Comparison of ENCODE assay signal across 8 cellular contexts in genomic region chr21:42063206-42063577, GRCh38. TPM values are rescaled to one million over a fixed set of nuclear protein-coding genes. Genes with fewer than 3 reads are reported as not detected.
DNase-seq lines count a peak whose midpoint lies in the region; ATAC-seq and TF ChIP-seq lines count a peak whose summit lies in the region.

No MANE protein-coding gene starts in this region.

- H3K56ac ChIP-seq in mesendoderm (ENCODE audit: low read length) = no peak overlapping the region

- no peaks in the 10 kb centered on the region for H3K27me3 Mint-ChIP-seq in activated CD4-positive, alpha-beta T cell treated with anti-CD3 and anti-CD28 coated beads, Interleukin-2, amount 10 ng/mL, durations not matched to agents 24 days and 14 days
- peaks cover 26 to 36% of the 10 kb centered on the region in 2 donors for H3K27me3 Mint-ChIP-seq in natural killer cell treated with Interleukin-12 subunit alpha and Interleukin-12 subunit beta and Interleukin-15 and Interleukin-18, amount 100 ng/mL, for 72 hours

- H3K27me3 ChIP-seq in mesendoderm (ENCODE audit: insufficient read depth, low read length, poor library complexity) = no peaks in the 10 kb centered on the region

- DNase-seq in activated CD4-positive, alpha-beta T cell treated with anti-CD3 and anti-CD28 coated beads, Interleukin-2, amount 10 ng/mL, durations not matched to agents 24 days and 14 days = peak; percentile 73
- DNase-seq in natural killer cell treated with Interleukin-12 subunit alpha and Interleukin-12 subunit beta and Interleukin-15 and Interleukin-18, amount 100 ng/mL, for 72 hours (ENCODE audit: low spot score) = no peak
- no peak for DNase-seq in mesendoderm

- no peaks in the 10 kb centered on the region for H3K9me3 ChIP-seq in KOPT-K1 (ENCODE audit: insufficient read depth, low read length, poor library complexity, severe bottlenecking)

- no peak overlapping the region for H3K18ac ChIP-seq in mesendoderm (ENCODE audit: low read length)

- no peaks in the 10 kb centered on the region for H3K79me1 ChIP-seq in mesendoderm (ENCODE audit: low read length)

- H2BK5ac ChIP-seq in mesendoderm (ENCODE audit: low read length) = no peak overlapping the region

- WGBS in mesendoderm (ENCODE audit: extremely low coverage, insufficient coverage, low lambda C conversion rate) = no CpG with 5 or more reads among the region's 4 CpGs

- H4K8ac ChIP-seq in mesendoderm (ENCODE audit: low read depth, low read length) = no peak overlapping the region

- no peaks in the 10 kb centered on the region for H3K9me3 Mint-ChIP-seq in activated CD4-positive, alpha-beta T cell treated with anti-CD3 and anti-CD28 coated beads, Interleukin-2, amount 10 ng/mL, durations not matched to agents 24 days and 14 days
- H3K9me3 Mint-ChIP-seq in natural killer cell treated with Interleukin-12 subunit alpha and Interleukin-12 subunit beta and Interleukin-15 and Interleukin-18, amount 100 ng/mL, for 72 hours = no peaks in the 10 kb centered on the region

- H3K27ac Mint-ChIP-seq in activated CD4-positive, alpha-beta T cell treated with anti-CD3 and anti-CD28 coated beads, Interleukin-2, amount 10 ng/mL, durations not matched to agents 24 days and 14 days = peak overlapping the region; percentile 85
- H3K27ac Mint-ChIP-seq in natural killer cell treated with Interleukin-12 subunit alpha and Interleukin-12 subunit beta and Interleukin-15 and Interleukin-18, amount 100 ng/mL, for 72 hours = no peak overlapping the region

- no peak for TF ChIP-seq CTCF in GM12875 (IDR thresholded peaks at IDR 0.05; ENCODE audit: borderline replicate concordance, insufficient read depth, low read depth, low read length)

- intact Hi-C loops in activated CD4-positive, alpha-beta T cell treated with anti-CD3 and anti-CD28 coated beads, Interleukin-2, amount 10 ng/mL, durations not matched to agents 24 days and 14 days (cut with micrococcal nuclease) = loop anchor here (2.0 kb wide), 2 partner anchors 52 to 60 kb away; partner anchors contain the start of gene ZBTB21

- H3K4me3 ChIP-seq in GM12875 (ENCODE audit: low read depth, low read length) = peak overlapping the region; percentile 60
- H3K4me3 ChIP-seq in mesendoderm (ENCODE audit: low read length) = no peak overlapping the region

- H2BK15ac ChIP-seq in mesendoderm (replicated peaks; ENCODE audit: low read depth) = no peak overlapping the region

- H3K4me1 ChIP-seq in mesendoderm (ENCODE audit: control insufficient read depth, low read depth, low read length) = peaks cover 1% of the 10 kb centered on the region

- no peak overlapping the region for H3K23ac ChIP-seq in mesendoderm (ENCODE audit: low read length)

- peak overlapping the region; percentile 79 for H3K4me3 Mint-ChIP-seq in activated CD4-positive, alpha-beta T cell treated with anti-CD3 and anti-CD28 coated beads, Interleukin-2, amount 10 ng/mL, durations not matched to agents 24 days and 14 days
- H3K4me3 Mint-ChIP-seq in natural killer cell treated with Interleukin-12 subunit alpha and Interleukin-12 subunit beta and Interleukin-15 and Interleukin-18, amount 100 ng/mL, for 72 hours = peak overlapping the region; percentile 67

- H3K27ac ChIP-seq in KOPT-K1 (ENCODE audit: low read depth, low read length, poor library complexity, severe bottlenecking) (peak overlapping the region; percentile 99), mesendoderm (ENCODE audit: low read depth, low read length) (no peak overlapping the region)

- no peak overlapping the region for H4K5ac ChIP-seq in mesendoderm (ENCODE audit: low read length)

- no peaks in the 10 kb centered on the region for H3K36me3 Mint-ChIP-seq in activated CD4-positive, alpha-beta T cell treated with anti-CD3 and anti-CD28 coated beads, Interleukin-2, amount 10 ng/mL, durations not matched to agents 24 days and 14 days (ENCODE audit: low read depth)
- H3K36me3 Mint-ChIP-seq in natural killer cell treated with Interleukin-12 subunit alpha and Interleukin-12 subunit beta and Interleukin-15 and Interleukin-18, amount 100 ng/mL, for 72 hours = no peaks in the 10 kb centered on the region

- no peak for ATAC-seq in natural killer cell treated with Interleukin-12 subunit alpha and Interleukin-12 subunit beta and Interleukin-15 and Interleukin-18, amount 100 ng/mL, for 72 hours
- ATAC-seq in HG03045 (IDR thresholded peaks at IDR 0.05; ENCODE audit: unreplicated experiment) = no peak
- no peak for ATAC-seq in esophagus mucosa
- ATAC-seq in GM18909 (IDR thresholded peaks at IDR 0.05; ENCODE audit: poor library complexity, unreplicated experiment) = no peak

- H3K36me3 ChIP-seq in KOPT-K1 (ENCODE audit: insufficient read depth, low read length) = no peaks in the 10 kb centered on the region; the same call in 1 of the 2 replicates
- no peaks in the 10 kb centered on the region for H3K36me3 ChIP-seq in mesendoderm (ENCODE audit: control insufficient read depth, insufficient read depth, low read length)

- H2AK5ac ChIP-seq in mesendoderm (ENCODE audit: low read length) = no peak overlapping the region

- H3K9ac ChIP-seq in mesendoderm (ENCODE audit: low read length) = no peak overlapping the region

- no peaks in the 10 kb centered on the region for H3K79me2 ChIP-seq in mesendoderm (ENCODE audit: control insufficient read depth, insufficient read depth, low read length)

- H2BK120ac ChIP-seq in mesendoderm (ENCODE audit: low read depth, low read length) = no peak overlapping the region

- no peak overlapping the region for H3K4ac ChIP-seq in mesendoderm (ENCODE audit: low read depth, low read length)

- H3K4me2 ChIP-seq in mesendoderm (ENCODE audit: low read length) = no peak overlapping the region

- H3K4me1 Mint-ChIP-seq in activated CD4-positive, alpha-beta T cell treated with anti-CD3 and anti-CD28 coated beads, Interleukin-2, amount 10 ng/mL, durations not matched to agents 24 days and 14 days = peaks cover 39% of the 10 kb centered on the region
- H3K4me1 Mint-ChIP-seq in natural killer cell treated with Interleukin-12 subunit alpha and Interleukin-12 subunit beta and Interleukin-15 and Interleukin-18, amount 100 ng/mL, for 72 hours (ENCODE audit: low read depth in 2 of 2) = peaks cover 21 to 31% of the 10 kb centered on the region in 2 donors

RNA-seq across cellular contexts. Expression of gene UMODL1, which starts 7.9 kb away (rescaled TPM):
- not detected in 2 replicates for total RNA-seq in activated CD4-positive, alpha-beta T cell treated with anti-CD3 and anti-CD28 coated beads, Interleukin-2, amount 10 ng/mL, durations not matched to agents 24 days and 14 days
- total RNA-seq in natural killer cell treated with Interleukin-12 subunit alpha and Interleukin-12 subunit beta and Interleukin-15 and Interleukin-18, amount 100 ng/mL, for 72 hours = not detected
- 0.07 TPM for polyA plus RNA-seq in mesendoderm (2013, experiment 1 of 2)
- 0.07 TPM for polyA plus RNA-seq in mesendoderm (2013, experiment 2 of 2)
- 0.08 TPM for total RNA-seq in esophagus mucosa

RNA-seq across cellular contexts. Expression of gene ZBTB21, which starts 53.0 kb away (rescaled TPM):
- total RNA-seq in activated CD4-positive, alpha-beta T cell treated with anti-CD3 and anti-CD28 coated beads, Interleukin-2, amount 10 ng/mL, durations not matched to agents 24 days and 14 days = 35.3 and 38.1 TPM in 2 replicates
- total RNA-seq in natural killer cell treated with Interleukin-12 subunit alpha and Interleukin-12 subunit beta and Interleukin-15 and Interleukin-18, amount 100 ng/mL, for 72 hours = 10 to 100 TPM; 13.0 to 20.4 TPM
- 5.3 TPM for polyA plus RNA-seq in mesendoderm (2013, experiment 1 of 2)
- 5.8 TPM for polyA plus RNA-seq in mesendoderm (2013, experiment 2 of 2)
- total RNA-seq in esophagus mucosa = 8.7 TPM
